In genomic region chr20:59743767-59744485, GRCh38 we compare ENCODE assay signal across 11 cellular contexts.
DNase-seq lines count a peak whose midpoint lies in the region; FAIRE-seq and TF ChIP-seq lines count a peak whose summit lies in the region.
"Had no signal": no experiment of that assay in that cellular context is flagged by ENCODE, and none has a peak within 500 bp of the region (broad histone marks: within the 10 kb centered on the region; RNA-seq: fewer than 3 reads in every experiment).

No MANE protein-coding gene starts in this region.

- TF ChIP-seq CTCF in Calu3 (IDR thresholded peaks at IDR 0.05; ENCODE audit: unreplicated experiment) (peak; percentile 20), endothelial cell (IDR thresholded peaks at IDR 0.05; ENCODE audit: unreplicated experiment) (no peak)

- H3K9me3 Mint-ChIP-seq in Calu3 (ENCODE audit: low read depth, unreplicated experiment) (no peaks in the 10 kb centered on the region), endothelial cell (ENCODE audit: unreplicated experiment) (no peaks in the 10 kb centered on the region)
- H3K9me3 Mint-ChIP-seq: stimulated activated naive CD8-positive, alpha-beta T cell treated with anti-CD3 and anti-CD28 coated beads, Interleukin-15, Interleukin-2, amounts not matched to agents 100 ng/mL and 50 ng/mL, for 24 hours had no signal

- CTCF ChIA-PET in Calu3 (lab: Charles Lee), result no interaction called here

- H3K36me3 Mint-ChIP-seq in Calu3 (ENCODE audit: insufficient read depth, unreplicated experiment) (no peaks in the 10 kb centered on the region), endothelial cell (ENCODE audit: low read depth, unreplicated experiment) (no peaks in the 10 kb centered on the region)

- H3K4me1 Mint-ChIP-seq in Calu3 (ENCODE audit: low read depth, unreplicated experiment), result no peaks in the 10 kb centered on the region
- H3K4me1 Mint-ChIP-seq in endothelial cell (ENCODE audit: unreplicated experiment), result no peaks in the 10 kb centered on the region

- H3K27me3 Mint-ChIP-seq in Calu3 (ENCODE audit: unreplicated experiment), result peaks cover 47% of the 10 kb centered on the region
- H3K27me3 Mint-ChIP-seq in endothelial cell (ENCODE audit: unreplicated experiment), result peaks cover 1% of the 10 kb centered on the region
- H3K27me3 Mint-ChIP-seq: stimulated activated naive CD8-positive, alpha-beta T cell treated with anti-CD3 and anti-CD28 coated beads, Interleukin-15, Interleukin-2, amounts not matched to agents 100 ng/mL and 50 ng/mL, for 24 hours had no signal

- H3K27ac Mint-ChIP-seq in Calu3 (ENCODE audit: unreplicated experiment) (no peak overlapping the region), endothelial cell (ENCODE audit: unreplicated experiment) (no peak overlapping the region)
- H3K27ac Mint-ChIP-seq: stimulated activated naive CD8-positive, alpha-beta T cell treated with anti-CD3 and anti-CD28 coated beads, Interleukin-15, Interleukin-2, amounts not matched to agents 100 ng/mL and 50 ng/mL, for 24 hours had no signal

- no peak overlapping the region for H3K4me3 Mint-ChIP-seq in Calu3 (ENCODE audit: low read depth, unreplicated experiment)
- no peak overlapping the region for H3K4me3 Mint-ChIP-seq in endothelial cell (ENCODE audit: unreplicated experiment)
- H3K4me3 Mint-ChIP-seq: stimulated activated naive CD8-positive, alpha-beta T cell treated with anti-CD3 and anti-CD28 coated beads, Interleukin-15, Interleukin-2, amounts not matched to agents 100 ng/mL and 50 ng/mL, for 24 hours had no signal

- intact Hi-C loops in Calu3 (cut with micrococcal nuclease; ENCODE audit: unreplicated experiment), result no loop called here
- intact Hi-C loops in head of caudate nucleus (cut with DNase I), result no loop called here

- no peak for TF ChIP-seq POLR2A in GM12891 (IDR thresholded peaks at IDR 0.05; ENCODE audit: low read depth, low read length)

- no peak for FAIRE-seq in GM12891 (lab: Jason Lieb, UNC)
- FAIRE-seq: G401.6, GM19239, keratinocyte had no signal

- BruUV-seq in Calu3 (replicated peaks; lab: Mats Ljungman, UMichigan), result no TSS peak

- DNase-seq in Calu3 (peak; percentile 72), GM12891 (ENCODE audit: insufficient read length, low spot score) (peak; percentile 37), NCI-H446 treated with DMSO at 0.1 percent for 48 hours (lab: John Stamatoyannopoulos, UW) (peak; percentile 4), head of caudate nucleus (peak in 31 of 42 donors; percentile 30 to 82 (median 59)), GF-D8 (lab: John Stamatoyannopoulos, UW) (no peak), foreskin melanocyte (no peak), endothelial cell (ENCODE audit: low spot score) (no peak)

TF ChIP-seq in GM12891, 5 proteins besides CTCF, POLR2A, EP300 and RAD21:
- no peak for TF ChIP-seq TAF1 (IDR thresholded peaks at IDR 0.05; ENCODE audit: low read depth, low read length)
- no peak for TF ChIP-seq SPI1 (IDR thresholded peaks at IDR 0.05; ENCODE audit: low read depth, low read length)
- TF ChIP-seq POLR2AphosphoS5 (IDR thresholded peaks at IDR 0.05; ENCODE audit: low read depth, low read length), result no peak
- TF ChIP-seq PAX5 (IDR thresholded peaks at IDR 0.05; ENCODE audit: insufficient read depth, low read length, severe bottlenecking), result no peak
- no peak for TF ChIP-seq POU2F2 (IDR thresholded peaks at IDR 0.05; ENCODE audit: low read depth, low read length)
TF ChIP-seq in GM12891: peak in this region for 0.

Comparison
In these comparisons a context has a peak if more than half of its experiments do, and no peak if none do; other contexts are left out.
1. DNase-seq: peak in Calu3 (single experiment), GM12891 (single experiment), NCI-H446 treated with DMSO at 0.1 percent for 48 hours (single experiment) and head of caudate nucleus (31 of 42); none in GF-D8 (single experiment), foreskin melanocyte (single experiment) and endothelial cell (single experiment).